ENCODE assay signal across 8 cellular contexts in genomic region chr1:225441314-225442119, GRCh38. TPM values are rescaled to one million over a fixed set of nuclear protein-coding genes. Genes with fewer than 3 reads are reported as not detected.
DNase-seq lines count a peak whose midpoint lies in the region; ATAC-seq and TF ChIP-seq lines count a peak whose summit lies in the region.

No MANE protein-coding gene starts in this region.

- WGBS in ovary, 3 donors: 67 to 84% (median 76%) methylated on average over 9 of the region's 9 CpGs

- H3K27me3 ChIP-seq in CD4-positive, alpha-beta memory T cell (ENCODE audit: insufficient read depth, low read length): no peaks in the 10 kb centered on the region
- H3K27me3 ChIP-seq in MM.1S (replicated peaks; ENCODE audit: insufficient read depth, low read length) (no peaks in the 10 kb centered on the region), ovary (no peaks in the 10 kb centered on the region)

- H3K79me2 ChIP-seq in MM.1S (ENCODE audit: low read length): no peaks in the 10 kb centered on the region

- peak overlapping the region; percentile 44 for H2AFZ ChIP-seq in MM.1S (ENCODE audit: low read length)

- no peak overlapping the region for H3K4me3 ChIP-seq in CD4-positive, alpha-beta memory T cell (ENCODE audit: low read length in 2 of 2)
- H3K4me3 ChIP-seq in MM.1S (ENCODE audit: low read length): peak overlapping the region; percentile 51
- no peak overlapping the region for H3K4me3 ChIP-seq in foreskin fibroblast (ENCODE audit: low read depth in 1 of 2, low read length in 2 of 2)
- H3K4me3 ChIP-seq in ovary: no peak overlapping the region

- H3K36me3 ChIP-seq in CD4-positive, alpha-beta memory T cell (ENCODE audit: insufficient read depth, low read length): no peaks in the 10 kb centered on the region
- H3K36me3 ChIP-seq in MM.1S (replicated peaks; ENCODE audit: insufficient read depth, low read length): no peaks in the 10 kb centered on the region
- no peaks in the 10 kb centered on the region for H3K36me3 ChIP-seq in ovary

- H3K9ac ChIP-seq in MM.1S (ENCODE audit: low read length): peak overlapping the region; percentile 51

- intact Hi-C loops in CD4-positive, alpha-beta memory T cell (cut with micrococcal nuclease): loop anchor here (5.0 kb wide), 1 partner anchor 124 kb away; no protein-coding TSS in a partner anchor
- intact Hi-C loops in ovary (cut with DNase I): no loop called here

- H3F3A ChIP-seq in MM.1S (ENCODE audit: insufficient read depth, low read length): peaks cover 47% of the 10 kb centered on the region

- H3K4me1 ChIP-seq in CD4-positive, alpha-beta memory T cell (ENCODE audit: insufficient read depth, low read length): peaks cover 52% of the 10 kb centered on the region
- H3K4me1 ChIP-seq in MM.1S (ENCODE audit: low read length) (peaks cover 45% of the 10 kb centered on the region), ovary (ENCODE audit: insufficient read depth) (peaks cover 5% of the 10 kb centered on the region)

- peak overlapping the region; percentile 25 to 84 (median 49) for H3K27ac Mint-ChIP-seq in CD4-positive, alpha-beta memory T cell

- no peak for TF ChIP-seq POLR2A in GM18505 (IDR thresholded peaks at IDR 0.05; ENCODE audit: borderline replicate concordance, extremely low read depth, insufficient read depth, insufficient read length)
- TF ChIP-seq POLR2A in ovary (IDR thresholded peaks at IDR 0.05): no peak

- peak overlapping the region; percentile 31 for H3K27ac ChIP-seq in CD4-positive, alpha-beta memory T cell (ENCODE audit: low read depth, low read length)
- H3K27ac ChIP-seq in MM.1S (ENCODE audit: low read length) (peak overlapping the region; percentile 81), ovary (no peak overlapping the region)

- ATAC-seq in GM19463 (IDR thresholded peaks at IDR 0.05; ENCODE audit: unreplicated experiment) (peak; percentile 38), GM18505 (IDR thresholded peaks at IDR 0.05; ENCODE audit: unreplicated experiment) (no peak)

- H3K9me3 Mint-ChIP-seq in CD4-positive, alpha-beta memory T cell: no peaks in the 10 kb centered on the region

- peak overlapping the region; percentile 76 for H3K4me2 ChIP-seq in MM.1S (ENCODE audit: low read depth, low read length)

- peak overlapping the region; percentile 13 to 75 (median 41) for H3K4me3 Mint-ChIP-seq in CD4-positive, alpha-beta memory T cell

- no peaks in the 10 kb centered on the region for H3K27me3 Mint-ChIP-seq in CD4-positive, alpha-beta memory T cell

- no peaks in the 10 kb centered on the region for H4K20me1 ChIP-seq in MM.1S (ENCODE audit: insufficient read depth, low read length)

- H3K4me1 Mint-ChIP-seq in CD4-positive, alpha-beta memory T cell: peaks cover 40 to 60% (median 53%) of the 10 kb centered on the region in 4 donors

- H3K9me2 ChIP-seq in MM.1S (replicated peaks; ENCODE audit: insufficient read depth, low read length): no peaks in the 10 kb centered on the region

- no peak for DNase-seq in CD4-positive, alpha-beta memory T cell
- DNase-seq in MM.1S: peak; percentile 84
- DNase-seq in foreskin fibroblast: no peak
- DNase-seq in ovary: no peak
- DNase-seq in NCI-H446 treated with DMSO at 0.1 percent for 48 hours (lab: John Stamatoyannopoulos, UW): no peak
- DNase-seq in DMS114 treated with DMSO at 0.1 percent for 48 hours (lab: John Stamatoyannopoulos, UW; ENCODE audit: unreplicated experiment): no peak

- TF ChIP-seq CTCF in MM.1S (IDR thresholded peaks at IDR 0.05; ENCODE audit: low read length): peak; percentile 88
- peak; percentile 25 for TF ChIP-seq CTCF in foreskin fibroblast (IDR thresholded peaks at IDR 0.05; ENCODE audit: low read depth, low read length)
- no peak for TF ChIP-seq CTCF in ovary (IDR thresholded peaks at IDR 0.05)

- no peak for TF ChIP-seq EP300 in ovary (IDR thresholded peaks at IDR 0.05)

- H3K36me3 Mint-ChIP-seq in CD4-positive, alpha-beta memory T cell: no peaks in the 10 kb centered on the region

- no peaks in the 10 kb centered on the region for H3K9me3 ChIP-seq in CD4-positive, alpha-beta memory T cell (ENCODE audit: control insufficient read depth in 1 of 2, low read length in 2 of 2)
- H3K9me3 ChIP-seq in MM.1S (replicated peaks; ENCODE audit: insufficient read depth, low read length): no peaks in the 10 kb centered on the region
- H3K9me3 ChIP-seq in ovary: no peaks in the 10 kb centered on the region

- POLR2A ChIA-PET in CD4-positive, alpha-beta memory T cell (lab: Charles Lee; ENCODE audit: partially characterized antibody): interaction anchor here (0.6 to 9.3 kb wide), 5 partner anchors 14 to 543 kb away, joined by 3 to 319 read pairs (median 4); partner anchors contain the start of gene LBR

- CTCF ChIA-PET in CD4-positive, alpha-beta memory T cell (lab: Charles Lee; ENCODE audit: partially characterized antibody): interaction anchor here (0.9 to 7.9 kb wide), 8 partner anchors 10 to 122 kb away, joined by 3 to 87 read pairs (median 6); partner anchors contain the start of gene LBR

RNA-seq across cellular contexts. Expression of gene LBR, which starts 13.7 kb away (rescaled TPM):
- 100 to 1,000 TPM; 138 to 150 TPM for total RNA-seq in CD4-positive, alpha-beta memory T cell
- polyA plus RNA-seq in CD4-positive, alpha-beta memory T cell: 100 to 1,000 TPM; 106 to 121 TPM
- 10 to 100 TPM; 26.3 to 60.9 (median 48.6) TPM for total RNA-seq in ovary
- polyA plus RNA-seq in ovary: 10 to 100 TPM; 22.4 to 37.4 TPM

Comparison
In these comparisons a context has a peak if more than half of its experiments do, and no peak if none do; other contexts are left out.
1. H3K27ac ChIP-seq: peak in CD4-positive, alpha-beta memory T cell (single experiment) and MM.1S (single experiment); none in ovary (0 of 2).
2. CTCF ChIP-seq: peak in MM.1S (single experiment) and foreskin fibroblast (single experiment); none in ovary (0 of 3).